8 cellular contexts compared by ENCODE assay signal in the genomic region with DNA sequence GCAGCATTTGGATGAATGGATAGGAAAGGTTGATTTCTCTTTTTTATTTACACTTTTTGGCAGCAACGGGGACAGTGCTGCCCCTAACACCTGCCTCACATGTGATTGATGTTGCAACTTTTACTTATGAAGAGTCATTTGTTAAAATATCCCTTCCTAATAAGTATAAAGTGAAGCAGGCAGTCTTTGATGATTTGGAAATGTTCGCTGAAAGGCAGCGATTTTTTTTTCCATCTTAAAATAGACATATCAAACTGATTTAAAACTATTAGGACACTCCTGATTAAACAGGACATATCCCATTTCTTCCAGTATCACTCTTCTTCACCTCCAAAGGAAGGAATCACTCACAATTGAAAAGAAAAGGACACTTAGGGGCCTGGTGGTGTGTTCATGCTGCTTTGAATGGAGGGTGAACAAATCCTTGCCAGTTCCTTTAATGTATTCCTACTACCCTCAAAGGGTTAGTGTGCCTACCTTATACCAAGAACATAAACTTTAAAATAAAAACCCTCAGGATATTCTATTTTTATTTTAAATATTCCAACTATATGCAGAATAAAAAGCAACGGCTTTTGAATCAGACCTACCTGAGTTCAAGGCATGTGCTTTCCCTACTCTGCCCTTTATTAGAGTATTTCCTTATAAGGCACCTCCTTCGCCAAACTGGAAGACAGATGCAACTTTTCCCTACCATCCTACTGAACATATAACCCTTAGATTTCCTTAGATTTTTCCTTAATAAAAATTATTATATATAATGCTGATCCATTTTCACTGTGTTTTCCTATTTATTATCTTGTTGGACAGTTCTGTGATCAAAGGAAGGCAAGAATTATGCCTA. TPM values are rescaled to one million over a fixed set of nuclear protein-coding genes. Genes with fewer than 3 reads are reported as not detected.
DNase-seq lines count a peak whose midpoint lies in the region; ATAC-seq and TF ChIP-seq lines count a peak whose summit lies in the region.

No MANE protein-coding gene starts in this region.

- H3K79me2 ChIP-seq in Karpas-422 (ENCODE audit: low read length): peaks cover 62% of the 10 kb centered on the region
- peaks cover 93% of the 10 kb centered on the region for H3K79me2 ChIP-seq in neural progenitor cell (ENCODE audit: low read depth)

- H3K4me2 ChIP-seq in Karpas-422 (ENCODE audit: low read depth, low read length, poor library complexity, severe bottlenecking) (peak overlapping the region; percentile 74), neural progenitor cell (peak overlapping the region; percentile 84)

- H3K4me1 Mint-ChIP-seq in CD8-positive, alpha-beta memory T cell: peaks cover 36 to 57% (median 52%) of the 10 kb centered on the region in 3 donors
- H3K4me1 Mint-ChIP-seq in endodermal cell: peaks cover 15% of the 10 kb centered on the region
- peaks cover 19% of the 10 kb centered on the region for H3K4me1 Mint-ChIP-seq in neural progenitor cell

- H3F3A ChIP-seq in neural progenitor cell (ENCODE audit: low read depth): peaks cover 20% of the 10 kb centered on the region

- no peaks in the 10 kb centered on the region for H3K27me3 ChIP-seq in CD8-positive, alpha-beta memory T cell (ENCODE audit: insufficient read depth, low read length, poor library complexity, severe bottlenecking)
- H3K27me3 ChIP-seq in Karpas-422 (ENCODE audit: low read length) (no peaks in the 10 kb centered on the region), endodermal cell (ENCODE audit: control insufficient read depth, insufficient read depth, low read length, poor library complexity, severe bottlenecking) (no peaks in the 10 kb centered on the region), neural progenitor cell (no peaks in the 10 kb centered on the region)

- H3K9me3 Mint-ChIP-seq in CD8-positive, alpha-beta memory T cell: no peaks in the 10 kb centered on the region
- H3K9me3 Mint-ChIP-seq in endodermal cell (no peaks in the 10 kb centered on the region), neural progenitor cell (no peaks in the 10 kb centered on the region)

- H3K36me3 ChIP-seq in CD8-positive, alpha-beta memory T cell (ENCODE audit: insufficient read depth, low read length): no peaks in the 10 kb centered on the region
- H3K36me3 ChIP-seq in Karpas-422 (ENCODE audit: insufficient read depth, low read length) (no peaks in the 10 kb centered on the region), endodermal cell (ENCODE audit: control insufficient read depth, insufficient read depth, low read length) (peaks cover 4% of the 10 kb centered on the region), neural progenitor cell (no peaks in the 10 kb centered on the region)

- no peak for ATAC-seq in HG02571 (IDR thresholded peaks at IDR 0.05; ENCODE audit: unreplicated experiment)

- peaks cover 28% of the 10 kb centered on the region for H3K4me1 ChIP-seq in CD8-positive, alpha-beta memory T cell (ENCODE audit: insufficient read depth, low read length)
- H3K4me1 ChIP-seq in Karpas-422 (ENCODE audit: low read length) (peaks cover 23% of the 10 kb centered on the region), endodermal cell (ENCODE audit: control insufficient read depth, insufficient read depth, low read length) (no peaks in the 10 kb centered on the region), neural progenitor cell (peaks cover 21% of the 10 kb centered on the region)

- peak overlapping the region; percentile 86 for H3K9ac ChIP-seq in Karpas-422 (ENCODE audit: low read length)
- H3K9ac ChIP-seq in endodermal cell (ENCODE audit: extremely low read depth, low read length, poor library complexity, severe bottlenecking): peak overlapping the region; percentile 88
- H3K9ac ChIP-seq in neural progenitor cell: peak overlapping the region; percentile 63

- POLR2A ChIA-PET in CD8-positive, alpha-beta memory T cell (lab: Charles Lee): interaction anchor here (1.9 kb wide), 1 partner anchor 24 kb away, joined by 12 read pairs; no protein-coding TSS in a partner anchor

- peak overlapping the region in 1 of 7 donors; percentile 14 for H3K4me3 Mint-ChIP-seq in CD8-positive, alpha-beta memory T cell
- H3K4me3 Mint-ChIP-seq in endodermal cell (no peak overlapping the region), neural progenitor cell (no peak overlapping the region)

- no peaks in the 10 kb centered on the region for H3K27me3 Mint-ChIP-seq in CD8-positive, alpha-beta memory T cell
- H3K27me3 Mint-ChIP-seq in endodermal cell (ENCODE audit: insufficient read depth): no peaks in the 10 kb centered on the region
- H3K27me3 Mint-ChIP-seq in neural progenitor cell (ENCODE audit: insufficient read depth, low read depth): no peaks in the 10 kb centered on the region

- H4K20me1 ChIP-seq in Karpas-422 (ENCODE audit: insufficient read depth, low read depth, low read length): no peaks in the 10 kb centered on the region
- peaks cover 6% of the 10 kb centered on the region for H4K20me1 ChIP-seq in neural progenitor cell (ENCODE audit: low read depth)

- H2AFZ ChIP-seq in Karpas-422 (ENCODE audit: low read length) (peak overlapping the region; percentile 94; the same call in 1 of the 2 replicates), neural progenitor cell (replicated peaks) (peak overlapping the region; percentile 84)

- peaks cover 0 to 11% (median 7%) of the 10 kb centered on the region in 3 donors for H3K36me3 Mint-ChIP-seq in CD8-positive, alpha-beta memory T cell
- H3K36me3 Mint-ChIP-seq in endodermal cell (ENCODE audit: low read depth) (peaks cover 7% of the 10 kb centered on the region), neural progenitor cell (peaks cover 5% of the 10 kb centered on the region)

- no peaks in the 10 kb centered on the region for H3K9me2 ChIP-seq in Karpas-422 (replicated peaks; ENCODE audit: insufficient read depth, low read length)

- CTCF ChIA-PET in CD8-positive, alpha-beta memory T cell (lab: Charles Lee): interaction anchor here (2.3 to 2.9 kb wide), 2 partner anchors 61 to 83 kb away, joined by 13 to 19 read pairs; no protein-coding TSS in a partner anchor

- peak overlapping the region in 4 of 8 donors; percentile 39 to 93 (median 54) for H3K27ac Mint-ChIP-seq in CD8-positive, alpha-beta memory T cell
- H3K27ac Mint-ChIP-seq in endodermal cell (no peak overlapping the region), neural progenitor cell (no peak overlapping the region)

- 17 to 26% methylated on average over 3 to 5 of the region's 5 CpGs for WGBS in endodermal cell (ENCODE audit: insufficient coverage in 1 of 2, insufficient read length in 1 of 2), 2 experiments

- DNase-seq in CD8-positive, alpha-beta memory T cell: no peak
- DNase-seq in Karpas-422 (peak; percentile 49), endodermal cell (no peak), neural progenitor cell (ENCODE audit: low spot score) (no peak), CD1c-positive myeloid dendritic cell (ENCODE audit: extremely low spot score) (no peak), DMS153 treated with DMSO at 0.1 percent for 48 hours (lab: John Stamatoyannopoulos, UW; ENCODE audit: unreplicated experiment) (no peak), iPS-NIHi11 (ENCODE audit: low spot score) (no peak)

- TF ChIP-seq CTCF in endodermal cell (conservative IDR thresholded peaks at IDR 0.05) (no peak), neural progenitor cell (IDR thresholded peaks at IDR 0.05) (no peak)

- no peaks in the 10 kb centered on the region for H3K9me3 ChIP-seq in CD8-positive, alpha-beta memory T cell (ENCODE audit: low read length)
- no peaks in the 10 kb centered on the region for H3K9me3 ChIP-seq in Karpas-422 (ENCODE audit: low read length)
- no peaks in the 10 kb centered on the region for H3K9me3 ChIP-seq in endodermal cell (ENCODE audit: control insufficient read depth, low read length)
- no peaks in the 10 kb centered on the region for H3K9me3 ChIP-seq in neural progenitor cell (ENCODE audit: low read depth)

- H3K4me3 ChIP-seq in CD8-positive, alpha-beta memory T cell (ENCODE audit: low read length): peak overlapping the region; percentile 89
- H3K4me3 ChIP-seq in Karpas-422 (ENCODE audit: low read length) (peak overlapping the region; percentile 86), endodermal cell (ENCODE audit: low read length) (peak overlapping the region; percentile 99), neural progenitor cell (peak overlapping the region; percentile 98)

- peak overlapping the region; percentile 88 for H3K27ac ChIP-seq in CD8-positive, alpha-beta memory T cell (ENCODE audit: low read depth, low read length)
- H3K27ac ChIP-seq in Karpas-422 (ENCODE audit: low read length) (peak overlapping the region; percentile 1; the same call in 1 of the 2 replicates), endodermal cell (ENCODE audit: low read depth, low read length) (no peak overlapping the region), neural progenitor cell (peak overlapping the region; percentile 94)

RNA-seq across cellular contexts. Expression of a gene that starts 1.1 kb away (rescaled TPM):
- total RNA-seq in CD8-positive, alpha-beta memory T cell: 10 to 100 TPM; 64.4 to 65.1 TPM
- polyA plus RNA-seq in CD8-positive, alpha-beta memory T cell: 54.1 TPM
- 29.0 and 41.4 TPM in 2 replicates for total RNA-seq in Karpas-422 (2014; rRNA removed; shearing (Covaris generic); ENCODE audit: low replicate concordance)
- total RNA-seq in endodermal cell (10 to 100 TPM; 23.6 to 36.7 TPM), neural progenitor cell (ENCODE audit: low replicate concordance) (33.5 and 50.9 TPM in 2 replicates)
- polyA plus RNA-seq in endodermal cell (2013, experiment 1 of 2): 37.2 TPM
- 39.2 TPM for polyA plus RNA-seq in endodermal cell (2013, experiment 2 of 2)

RNA-seq across cellular contexts. Expression of a gene that starts 1.5 kb away (rescaled TPM):
- 10 to 100 TPM; 59.7 to 62.1 TPM for total RNA-seq in CD8-positive, alpha-beta memory T cell
- polyA plus RNA-seq in CD8-positive, alpha-beta memory T cell: 34.5 TPM
- 19.4 and 52.9 TPM in 2 replicates for total RNA-seq in Karpas-422 (2014; rRNA removed; shearing (Covaris generic); ENCODE audit: low replicate concordance)
- total RNA-seq in endodermal cell (10 to 100 TPM; 47.2 to 53.5 TPM), neural progenitor cell (ENCODE audit: low replicate concordance) (47.2 and 58.3 TPM in 2 replicates)
- 72.4 TPM for polyA plus RNA-seq in endodermal cell (2013, experiment 1 of 2)
- 64.9 TPM for polyA plus RNA-seq in endodermal cell (2013, experiment 2 of 2)
